14 cellular contexts compared by ENCODE assay signal in genomic region chr20:50814438-50815161, GRCh38. TPM values are rescaled to one million over a fixed set of nuclear protein-coding genes. Genes with fewer than 3 reads are reported as not detected.
DNase-seq lines count a peak whose midpoint lies in the region; ATAC-seq lines count a peak whose summit lies in the region.
"Had no signal": no experiment of that assay in that cellular context is flagged by ENCODE, and none has a peak within 500 bp of the region (broad histone marks: within the 10 kb centered on the region; RNA-seq: fewer than 3 reads in every experiment).

No MANE protein-coding gene starts in this region.

- DNase-seq in activated CD4-positive, alpha-beta T cell treated with anti-CD3 and anti-CD28 coated beads, Interleukin-2, amount 10 ng/mL, durations not matched to agents 7 days and 5 days: no peak
- no peak for DNase-seq in activated CD4-positive, alpha-beta T cell treated with anti-CD3 and anti-CD28 coated beads for 48 hours
- no peak for DNase-seq in activated naive CD8-positive, alpha-beta T cell treated with anti-CD3 and anti-CD28 coated beads, Interleukin-2, amount 10 ng/mL, durations not matched to agents 7 days and 5 days
- no peak for DNase-seq in stimulated activated effector memory CD8-positive, alpha-beta T cell treated with anti-CD3 and anti-CD28 coated beads, Interleukin-12 subunit alpha, Interleukin-12 subunit beta, amount 100 ng/mL, for 72 hours (ENCODE audit: low spot score in 2 of 2)
- DNase-seq in NOMO-1 (lab: John Stamatoyannopoulos, UW; ENCODE audit: unreplicated experiment in 2 of 2) (no peak), DMS53 treated with DMSO at 0.1 percent for 48 hours (lab: John Stamatoyannopoulos, UW; ENCODE audit: unreplicated experiment) (no peak)
- DNase-seq: activated CD4-positive, alpha-beta memory T cell treated with anti-CD3 and anti-CD28 coated beads, Interleukin-2, amount 10 ng/mL, durations not matched to agents 7 days and 5 days; body of pancreas; NCI-H226; stimulated activated naive CD4-positive, alpha-beta T cell treated with Interleukin-2 at 50 U/mL for 16 hours had no signal

- peak overlapping the region; percentile 81 for H3K27ac Mint-ChIP-seq in activated CD4-positive, alpha-beta T cell treated with anti-CD3 and anti-CD28 coated beads, Interleukin-2, amount 10 ng/mL, durations not matched to agents 7 days and 5 days
- peak overlapping the region; percentile 77 to 95 (median 95) for H3K27ac Mint-ChIP-seq in IgD-negative memory B cell
- peak overlapping the region; percentile 80 for H3K27ac Mint-ChIP-seq in activated naive CD8-positive, alpha-beta T cell treated with anti-CD3 and anti-CD28 coated beads, Interleukin-2, amount 10 ng/mL, durations not matched to agents 7 days and 5 days
- H3K27ac Mint-ChIP-seq in stimulated activated effector memory CD8-positive, alpha-beta T cell treated with anti-CD3 and anti-CD28 coated beads, Interleukin-12 subunit alpha, Interleukin-12 subunit beta, amount 100 ng/mL, for 72 hours: peak overlapping the region; percentile 66
- H3K27ac Mint-ChIP-seq: activated CD4-positive, alpha-beta memory T cell treated with anti-CD3 and anti-CD28 coated beads, Interleukin-2, amount 10 ng/mL, durations not matched to agents 7 days and 5 days; dendritic cell treated with granulocyte-macrophage colony-stimulating factor and Interleukin-4, amounts not matched to agents 40 ng/mL and 50 ng/mL, for 4 days had no signal

- CTCF ChIA-PET in activated CD4-positive, alpha-beta T cell treated with anti-CD3 and anti-CD28 coated beads, Interleukin-2, amount 10 ng/mL, durations not matched to agents 7 days and 5 days (lab: Charles Lee): interaction anchor here (0.6 to 2.8 kb wide), 2 partner anchors 20 to 21 kb away, joined by 6 to 12 read pairs; partner anchors contain the start of gene BCAS4

- peaks cover 13% of the 10 kb centered on the region for H3K36me3 Mint-ChIP-seq in activated CD4-positive, alpha-beta T cell treated with anti-CD3 and anti-CD28 coated beads, Interleukin-2, amount 10 ng/mL, durations not matched to agents 7 days and 5 days (ENCODE audit: low read depth)
- peaks cover 4% of the 10 kb centered on the region for H3K36me3 Mint-ChIP-seq in IgD-negative memory B cell
- H3K36me3 Mint-ChIP-seq in activated naive CD8-positive, alpha-beta T cell treated with anti-CD3 and anti-CD28 coated beads, Interleukin-2, amount 10 ng/mL, durations not matched to agents 7 days and 5 days: peaks cover 19% of the 10 kb centered on the region
- peaks cover 11% of the 10 kb centered on the region for H3K36me3 Mint-ChIP-seq in stimulated activated effector memory CD8-positive, alpha-beta T cell treated with anti-CD3 and anti-CD28 coated beads, Interleukin-12 subunit alpha, Interleukin-12 subunit beta, amount 100 ng/mL, for 72 hours

- no peak overlapping the region for H3K4me3 Mint-ChIP-seq in activated CD4-positive, alpha-beta T cell treated with anti-CD3 and anti-CD28 coated beads, Interleukin-2, amount 10 ng/mL, durations not matched to agents 7 days and 5 days
- peak overlapping the region; percentile 74 to 90 (median 84) for H3K4me3 Mint-ChIP-seq in IgD-negative memory B cell
- H3K4me3 Mint-ChIP-seq in activated naive CD8-positive, alpha-beta T cell treated with anti-CD3 and anti-CD28 coated beads, Interleukin-2, amount 10 ng/mL, durations not matched to agents 7 days and 5 days: peak overlapping the region; percentile 69
- peak overlapping the region; percentile 62 for H3K4me3 Mint-ChIP-seq in stimulated activated effector memory CD8-positive, alpha-beta T cell treated with anti-CD3 and anti-CD28 coated beads, Interleukin-12 subunit alpha, Interleukin-12 subunit beta, amount 100 ng/mL, for 72 hours
- H3K4me3 Mint-ChIP-seq: activated CD4-positive, alpha-beta memory T cell treated with anti-CD3 and anti-CD28 coated beads, Interleukin-2, amount 10 ng/mL, durations not matched to agents 7 days and 5 days; dendritic cell treated with granulocyte-macrophage colony-stimulating factor and Interleukin-4, amounts not matched to agents 40 ng/mL and 50 ng/mL, for 4 days had no signal

- peaks cover 45% of the 10 kb centered on the region for H3K4me1 Mint-ChIP-seq in activated CD4-positive, alpha-beta T cell treated with anti-CD3 and anti-CD28 coated beads, Interleukin-2, amount 10 ng/mL, durations not matched to agents 7 days and 5 days
- H3K4me1 Mint-ChIP-seq in IgD-negative memory B cell: peaks cover 66 to 77% (median 66%) of the 10 kb centered on the region in 3 donors
- peaks cover 53% of the 10 kb centered on the region for H3K4me1 Mint-ChIP-seq in activated naive CD8-positive, alpha-beta T cell treated with anti-CD3 and anti-CD28 coated beads, Interleukin-2, amount 10 ng/mL, durations not matched to agents 7 days and 5 days
- peaks cover 26% of the 10 kb centered on the region for H3K4me1 Mint-ChIP-seq in stimulated activated effector memory CD8-positive, alpha-beta T cell treated with anti-CD3 and anti-CD28 coated beads, Interleukin-12 subunit alpha, Interleukin-12 subunit beta, amount 100 ng/mL, for 72 hours

- POLR2A ChIA-PET in activated CD4-positive, alpha-beta T cell treated with anti-CD3 and anti-CD28 coated beads, Interleukin-2, amount 10 ng/mL, durations not matched to agents 7 days and 5 days (lab: Charles Lee): no interaction called here
- POLR2A ChIA-PET in activated naive CD8-positive, alpha-beta T cell treated with anti-CD3 and anti-CD28 coated beads, Interleukin-2, amount 10 ng/mL, durations not matched to agents 7 days and 5 days (lab: Charles Lee): interaction anchor here (0.8 to 1.2 kb wide), 3 partner anchors 8 to 117 kb away, joined by 3 to 5 read pairs (median 4); partner anchors contain the start of genes ADNP and BCAS4

- no peaks in the 10 kb centered on the region for H3K27me3 Mint-ChIP-seq in activated CD4-positive, alpha-beta T cell treated with anti-CD3 and anti-CD28 coated beads, Interleukin-2, amount 10 ng/mL, durations not matched to agents 7 days and 5 days
- no peaks in the 10 kb centered on the region for H3K27me3 Mint-ChIP-seq in IgD-negative memory B cell
- H3K27me3 Mint-ChIP-seq in activated naive CD8-positive, alpha-beta T cell treated with anti-CD3 and anti-CD28 coated beads, Interleukin-2, amount 10 ng/mL, durations not matched to agents 7 days and 5 days: no peaks in the 10 kb centered on the region
- H3K27me3 Mint-ChIP-seq: activated CD4-positive, alpha-beta memory T cell treated with anti-CD3 and anti-CD28 coated beads, Interleukin-2, amount 10 ng/mL, durations not matched to agents 7 days and 5 days had no signal

- peaks cover 3% of the 10 kb centered on the region for H3K9me3 Mint-ChIP-seq in activated CD4-positive, alpha-beta T cell treated with anti-CD3 and anti-CD28 coated beads, Interleukin-2, amount 10 ng/mL, durations not matched to agents 7 days and 5 days
- peaks cover 0 to 8% (median 4%) of the 10 kb centered on the region in 3 donors for H3K9me3 Mint-ChIP-seq in IgD-negative memory B cell
- no peaks in the 10 kb centered on the region for H3K9me3 Mint-ChIP-seq in activated naive CD8-positive, alpha-beta T cell treated with anti-CD3 and anti-CD28 coated beads, Interleukin-2, amount 10 ng/mL, durations not matched to agents 7 days and 5 days
- H3K9me3 Mint-ChIP-seq in stimulated activated effector memory CD8-positive, alpha-beta T cell treated with anti-CD3 and anti-CD28 coated beads, Interleukin-12 subunit alpha, Interleukin-12 subunit beta, amount 100 ng/mL, for 72 hours: no peaks in the 10 kb centered on the region
- H3K9me3 Mint-ChIP-seq: activated CD4-positive, alpha-beta memory T cell treated with anti-CD3 and anti-CD28 coated beads, Interleukin-2, amount 10 ng/mL, durations not matched to agents 7 days and 5 days; dendritic cell treated with granulocyte-macrophage colony-stimulating factor and Interleukin-4, amounts not matched to agents 40 ng/mL and 50 ng/mL, for 4 days had no signal

- ATAC-seq in activated naive CD8-positive, alpha-beta T cell treated with anti-CD3 and anti-CD28 coated beads, Interleukin-2, amount 10 ng/mL, durations not matched to agents 7 days and 5 days (ENCODE audit: low read depth): peak; percentile 2
- ATAC-seq in stimulated activated effector memory CD8-positive, alpha-beta T cell treated with anti-CD3 and anti-CD28 coated beads, Interleukin-12 subunit alpha, Interleukin-12 subunit beta, amount 100 ng/mL, for 72 hours: no peak
- no peak for ATAC-seq in GM18907 (IDR thresholded peaks at IDR 0.05; ENCODE audit: unreplicated experiment)
- ATAC-seq: body of pancreas, left ventricle myocardium superior had no signal

RNA-seq across cellular contexts. Expression of gene BCAS4, which starts 19.7 kb away (rescaled TPM):
- total RNA-seq in activated CD4-positive, alpha-beta T cell treated with anti-CD3 and anti-CD28 coated beads, Interleukin-2, amount 10 ng/mL, durations not matched to agents 7 days and 5 days: 10 to 100 TPM in 1 of 2 experiments, 1 to 10 TPM in 1; 7.4 to 10.6 TPM
- polyA plus RNA-seq in IgD-negative memory B cell: 118 TPM
- 10 to 100 TPM; 35.0 to 35.2 TPM for total RNA-seq in activated naive CD8-positive, alpha-beta T cell treated with anti-CD3 and anti-CD28 coated beads, Interleukin-2, amount 10 ng/mL, durations not matched to agents 7 days and 5 days
